ENCODE assay signal across 2 cellular contexts in the genomic region with DNA sequence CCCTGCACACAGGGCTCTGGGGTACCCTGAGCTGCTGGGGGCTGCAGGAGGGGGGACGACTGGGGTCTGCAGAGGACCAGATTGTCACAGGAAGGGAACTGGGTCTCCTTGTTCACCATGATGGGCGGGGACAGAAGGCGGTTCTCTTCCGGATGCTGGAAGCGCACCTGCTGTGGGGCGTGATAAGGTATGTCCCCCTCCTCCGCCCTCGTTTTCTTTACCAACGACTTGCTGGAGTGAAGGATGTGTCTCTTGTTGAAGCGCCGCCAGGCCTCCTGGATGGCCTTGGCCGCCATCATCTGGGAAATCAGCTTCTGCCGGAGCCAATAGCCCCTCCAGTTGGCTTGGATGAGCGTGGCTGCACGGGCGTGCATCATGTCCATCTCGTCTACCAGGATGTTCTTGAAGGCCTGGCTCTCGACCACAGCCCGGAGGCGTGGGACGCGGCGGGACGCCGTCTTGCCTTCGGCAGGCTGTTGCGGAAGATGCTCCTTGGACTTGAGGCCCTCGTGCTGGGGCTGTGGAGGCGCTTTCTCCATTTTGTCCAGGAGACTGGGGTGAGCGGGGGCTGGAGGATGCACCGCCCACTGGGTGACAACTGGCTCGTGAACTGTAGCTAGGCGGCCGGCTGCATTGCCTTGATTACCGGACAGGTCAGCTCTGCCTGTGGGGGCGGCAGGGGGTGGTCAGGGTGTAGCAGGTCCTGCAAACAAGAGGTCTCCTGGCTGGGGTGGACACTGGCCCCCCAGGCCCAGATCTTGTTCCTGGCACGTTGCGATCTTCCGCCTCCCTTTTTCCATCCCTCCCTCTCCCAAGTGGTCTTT.
A peak's percentile ranks its signal among the peaks of the same experiment; 100 is the strongest.
TF ChIP-seq lines count a peak whose summit lies in the region.

No MANE protein-coding gene starts in this region.

TF ChIP-seq in IMR-90, 13 proteins besides CTCF, POLR2A, EP300 and RAD21:
- TF ChIP-seq FOS (IDR thresholded peaks at IDR 0.05; ENCODE audit: low read depth, low read length) (no peak), BHLHE40 (IDR thresholded peaks at IDR 0.05; ENCODE audit: low read depth, low read length) (no peak)

TF ChIP-seq in K562, 482 proteins besides CTCF, POLR2A, EP300 and RAD21:
- TF ChIP-seq CBFA2T2 (conservative IDR thresholded peaks at IDR 0.05) (0 out of 2 replicates have a peak, but pooled peaks have one; percentile 20), L3MBTL2 (IDR thresholded peaks at IDR 0.05) (peak; percentile 57; the same call in 1 of the 2 replicates), POLR2G (IDR thresholded peaks at IDR 0.05; ENCODE audit: low read depth, low read length) (peak; percentile 44; the same call in 1 of the 2 replicates), TBL1XR1 (IDR thresholded peaks at IDR 0.05; ENCODE audit: low read length in 2 of 2) (no peak), FOXA3 (CRISPR knock-in tag; conservative IDR thresholded peaks at IDR 0.05 in 1 of 2, IDR thresholded peaks at IDR 0.05 in 1 of 2) (no peak), MYC (IDR thresholded peaks at IDR 0.05; ENCODE audit: low read depth, low read length) (peak; percentile 14; the same call in 1 of the 2 replicates), MYC (CRISPR knock-in tag; IDR thresholded peaks at IDR 0.05; ENCODE audit: borderline replicate concordance, low read depth) (no peak), TEAD1 (CRISPR knock-in tag; IDR thresholded peaks at IDR 0.05) (no peak), PML (IDR thresholded peaks at IDR 0.05; ENCODE audit: low read length) (no peak), HMGN3 (IDR thresholded peaks at IDR 0.05; ENCODE audit: borderline replicate concordance, extremely low read depth, insufficient read length, low read depth, low read length) (no peak), CHD4 (IDR thresholded peaks at IDR 0.05; ENCODE audit: insufficient read depth, insufficient replicate concordance, low read depth, low read length, poor library complexity, severe bottlenecking) (no peak), RFX5 (IDR thresholded peaks at IDR 0.05; ENCODE audit: low read depth, low read length) (no peak), EP400 (IDR thresholded peaks at IDR 0.05) (no peak), TAL1 (IDR thresholded peaks at IDR 0.05) (peak; percentile 12; the same call in 1 of the 2 replicates), CBFA2T3 (IDR thresholded peaks at IDR 0.05) (peak; percentile 49; the same call in 1 of the 2 replicates), ZNF175 (CRISPR knock-in tag; IDR thresholded peaks at IDR 0.05; ENCODE audit: low read depth) (no peak), SRSF1 (IDR thresholded peaks at IDR 0.05; ENCODE audit: low read depth, low read length) (no peak), KDM1A (IDR thresholded peaks at IDR 0.05) (0 out of 4 replicates have a peak, but pooled peaks have one; percentile 31 to 35), TAF1 (IDR thresholded peaks at IDR 0.05; ENCODE audit: control insufficient read depth, extremely low read depth, insufficient read depth, low read length, severe bottlenecking) (no peak), PRMT5 (CRISPR knock-in tag; IDR thresholded peaks at IDR 0.05) (no peak), CREM (IDR thresholded peaks at IDR 0.05; ENCODE audit: low read depth) (no peak), TCF7L2 (IDR thresholded peaks at IDR 0.05; ENCODE audit: low read depth, low read length) (no peak), RBFOX2 (IDR thresholded peaks at IDR 0.05; ENCODE audit: low read depth, low read length) (0 out of 2 replicates have a peak, but pooled peaks have one; percentile 28), CTBP1 (IDR thresholded peaks at IDR 0.05; ENCODE audit: borderline replicate concordance) (peak; percentile 74; the same call in 1 of the 2 replicates), BDP1 (IDR thresholded peaks at IDR 0.05; ENCODE audit: insufficient read depth, insufficient read length) (no peak), MCM3 (IDR thresholded peaks at IDR 0.05) (no peak), EGR1 (conservative IDR thresholded peaks at IDR 0.05) (peak; percentile 88), SUPT5H (IDR thresholded peaks at IDR 0.05) (no peak), CBX2 (IDR thresholded peaks at IDR 0.05; ENCODE audit: insufficient read depth, low read length, poor library complexity, severe bottlenecking) (no peak), ERF (CRISPR knock-in tag; IDR thresholded peaks at IDR 0.05) (no peak), YY1 (IDR thresholded peaks at IDR 0.05; ENCODE audit: borderline replicate concordance in 1 of 3, control insufficient read depth in 1 of 3, extremely low read depth in 1 of 3, insufficient read depth in 3 of 3, insufficient read length in 1 of 3, insufficient replicate concordance in 2 of 3, low read depth in 1 of 3, low read length in 2 of 3) (peak in 1 of 3 experiments; percentile 41)
- TF ChIP-seq, protein P1, sequence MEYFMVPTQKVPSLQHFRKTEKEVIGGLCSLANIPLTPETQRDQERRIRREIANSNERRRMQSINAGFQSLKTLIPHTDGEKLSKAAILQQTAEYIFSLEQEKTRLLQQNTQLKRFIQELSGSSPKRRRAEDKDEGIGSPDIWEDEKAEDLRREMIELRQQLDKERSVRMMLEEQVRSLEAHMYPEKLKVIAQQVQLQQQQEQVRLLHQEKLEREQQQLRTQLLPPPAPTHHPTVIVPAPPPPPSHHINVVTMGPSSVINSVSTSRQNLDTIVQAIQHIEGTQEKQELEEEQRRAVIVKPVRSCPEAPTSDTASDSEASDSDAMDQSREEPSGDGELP (CRISPR knock-in tag; IDR thresholded peaks at IDR 0.05; ENCODE audit: borderline replicate concordance): 0 out of 2 replicates have a peak, but pooled peaks have one; percentile 14
- TF ChIP-seq, protein P2, sequence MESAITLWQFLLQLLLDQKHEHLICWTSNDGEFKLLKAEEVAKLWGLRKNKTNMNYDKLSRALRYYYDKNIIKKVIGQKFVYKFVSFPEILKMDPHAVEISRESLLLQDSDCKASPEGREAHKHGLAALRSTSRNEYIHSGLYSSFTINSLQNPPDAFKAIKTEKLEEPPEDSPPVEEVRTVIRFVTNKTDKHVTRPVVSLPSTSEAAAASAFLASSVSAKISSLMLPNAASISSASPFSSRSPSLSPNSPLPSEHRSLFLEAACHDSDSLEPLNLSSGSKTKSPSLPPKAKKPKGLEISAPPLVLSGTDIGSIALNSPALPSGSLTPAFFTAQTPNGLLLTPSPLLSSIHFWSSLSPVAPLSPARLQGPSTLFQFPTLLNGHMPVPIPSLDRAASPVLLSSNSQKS (CRISPR knock-in tag; IDR thresholded peaks at IDR 0.05): no peak
- TF ChIP-seq, protein P3, sequence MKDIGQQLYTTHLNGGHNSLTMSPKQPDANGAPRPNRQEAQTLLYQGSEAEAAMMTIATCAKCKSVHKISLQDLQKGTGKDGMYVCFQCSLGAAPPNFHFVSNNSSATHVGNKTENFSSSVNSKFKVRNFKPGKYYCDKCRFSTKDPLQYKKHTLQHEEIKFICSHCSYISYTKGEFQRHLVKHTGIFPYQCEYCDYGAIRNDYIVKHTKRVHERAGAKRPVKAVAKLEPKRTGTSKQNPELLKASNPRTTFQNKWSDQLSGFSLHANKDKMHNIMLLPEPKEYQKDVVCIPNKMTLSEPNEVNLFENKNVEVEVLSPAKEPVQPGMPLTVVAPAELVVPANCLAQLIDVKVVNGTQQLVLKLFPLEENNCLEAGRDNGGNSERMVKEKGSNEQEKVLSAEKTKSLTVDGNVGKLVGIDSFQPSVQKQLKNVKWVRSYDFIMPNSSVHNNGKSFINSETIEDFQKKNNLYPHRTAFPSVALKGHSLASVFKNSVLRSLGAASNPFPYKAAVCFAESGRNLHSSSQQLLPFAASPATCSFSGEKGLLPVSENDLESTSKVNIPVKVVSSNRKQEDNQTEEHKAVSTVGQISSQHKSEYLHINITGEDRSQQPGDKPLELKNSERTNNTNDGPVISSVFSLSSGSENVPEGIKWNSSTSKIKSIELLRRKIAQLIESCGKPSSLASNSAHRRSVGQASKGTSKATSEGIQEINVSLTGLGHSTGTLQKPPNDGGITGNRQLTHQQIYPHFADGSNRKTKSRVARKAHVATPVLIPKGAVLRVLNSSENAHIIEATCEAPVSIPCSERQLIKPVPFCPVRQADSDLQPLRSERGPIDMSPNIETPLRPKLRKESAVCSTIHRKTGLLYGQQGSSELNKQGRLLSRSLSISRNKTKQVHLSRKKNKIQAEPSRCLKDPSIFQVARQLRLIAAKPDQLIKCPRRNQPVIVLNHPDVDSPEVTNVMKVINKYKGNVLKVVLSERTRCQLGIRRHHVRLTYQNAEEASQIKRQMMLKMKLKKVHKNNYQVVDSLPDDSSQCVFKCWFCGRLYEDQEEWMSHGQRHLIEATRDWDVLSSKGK (CRISPR knock-in tag; IDR thresholded peaks at IDR 0.05): no peak
- TF ChIP-seq, protein P4, sequence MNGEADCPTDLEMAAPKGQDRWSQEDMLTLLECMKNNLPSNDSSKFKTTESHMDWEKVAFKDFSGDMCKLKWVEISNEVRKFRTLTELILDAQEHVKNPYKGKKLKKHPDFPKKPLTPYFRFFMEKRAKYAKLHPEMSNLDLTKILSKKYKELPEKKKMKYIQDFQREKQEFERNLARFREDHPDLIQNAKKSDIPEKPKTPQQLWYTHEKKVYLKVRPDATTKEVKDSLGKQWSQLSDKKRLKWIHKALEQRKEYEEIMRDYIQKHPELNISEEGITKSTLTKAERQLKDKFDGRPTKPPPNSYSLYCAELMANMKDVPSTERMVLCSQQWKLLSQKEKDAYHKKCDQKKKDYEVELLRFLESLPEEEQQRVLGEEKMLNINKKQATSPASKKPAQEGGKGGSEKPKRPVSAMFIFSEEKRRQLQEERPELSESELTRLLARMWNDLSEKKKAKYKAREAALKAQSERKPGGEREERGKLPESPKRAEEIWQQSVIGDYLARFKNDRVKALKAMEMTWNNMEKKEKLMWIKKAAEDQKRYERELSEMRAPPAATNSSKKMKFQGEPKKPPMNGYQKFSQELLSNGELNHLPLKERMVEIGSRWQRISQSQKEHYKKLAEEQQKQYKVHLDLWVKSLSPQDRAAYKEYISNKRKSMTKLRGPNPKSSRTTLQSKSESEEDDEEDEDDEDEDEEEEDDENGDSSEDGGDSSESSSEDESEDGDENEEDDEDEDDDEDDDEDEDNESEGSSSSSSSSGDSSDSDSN (IDR thresholded peaks at IDR 0.05; ENCODE audit: borderline replicate concordance in 1 of 2, low read depth in 2 of 2, low read length in 2 of 2): peak in 1 of 2 experiments; percentile 86; a peak in 1 of 4 replicates
- TF ChIP-seq, protein P5, sequence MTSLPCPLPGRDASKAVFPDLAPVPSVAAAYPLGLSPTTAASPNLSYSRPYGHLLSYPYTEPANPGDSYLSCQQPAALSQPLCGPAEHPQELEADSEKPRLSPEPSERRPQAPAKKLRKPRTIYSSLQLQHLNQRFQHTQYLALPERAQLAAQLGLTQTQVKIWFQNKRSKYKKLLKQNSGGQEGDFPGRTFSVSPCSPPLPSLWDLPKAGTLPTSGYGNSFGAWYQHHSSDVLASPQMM (CRISPR knock-in tag; IDR thresholded peaks at IDR 0.05): no peak
- TF ChIP-seq, protein P6, sequence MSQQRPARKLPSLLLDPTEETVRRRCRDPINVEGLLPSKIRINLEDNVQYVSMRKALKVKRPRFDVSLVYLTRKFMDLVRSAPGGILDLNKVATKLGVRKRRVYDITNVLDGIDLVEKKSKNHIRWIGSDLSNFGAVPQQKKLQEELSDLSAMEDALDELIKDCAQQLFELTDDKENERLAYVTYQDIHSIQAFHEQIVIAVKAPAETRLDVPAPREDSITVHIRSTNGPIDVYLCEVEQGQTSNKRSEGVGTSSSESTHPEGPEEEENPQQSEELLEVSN (IDR thresholded peaks at IDR 0.05; ENCODE audit: borderline replicate concordance in 1 of 2, extremely low read depth in 1 of 2, insufficient read depth in 1 of 2, insufficient read length in 1 of 2, low read depth in 1 of 2, low read length in 1 of 2, poor library complexity in 1 of 2, severe bottlenecking in 1 of 2): peak in 1 of 2 experiments; percentile 62
- TF ChIP-seq, protein P7, sequence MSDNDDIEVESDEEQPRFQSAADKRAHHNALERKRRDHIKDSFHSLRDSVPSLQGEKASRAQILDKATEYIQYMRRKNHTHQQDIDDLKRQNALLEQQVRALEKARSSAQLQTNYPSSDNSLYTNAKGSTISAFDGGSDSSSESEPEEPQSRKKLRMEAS (CRISPR knock-in tag; IDR thresholded peaks at IDR 0.05): peak; percentile 35; the same call in 1 of the 2 replicates
TF ChIP-seq in K562: peak in this region for 15.
